20 cellular contexts compared by ENCODE assay signal in the genomic region with DNA sequence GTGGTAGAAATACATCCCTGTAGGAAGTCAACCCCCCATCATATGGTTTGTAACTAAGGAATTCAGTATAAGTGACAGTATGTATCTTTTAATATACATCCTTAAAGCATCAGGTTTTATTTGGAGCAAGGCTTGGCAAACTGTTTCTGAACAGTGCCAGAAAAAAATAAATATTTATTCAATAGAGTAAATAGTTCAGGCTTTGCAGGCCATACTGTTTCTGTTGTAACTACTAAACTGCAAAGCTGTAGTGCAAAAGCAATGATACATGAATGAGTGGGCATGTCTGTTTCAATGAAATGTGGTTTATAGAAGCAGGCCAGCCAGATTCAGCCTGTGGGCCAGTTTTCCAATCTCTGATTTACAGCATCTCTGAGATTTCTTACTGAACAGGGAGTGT. TPM values are rescaled to one million over a fixed set of nuclear protein-coding genes. Genes with fewer than 3 reads are reported as not detected.
DNase-seq lines count a peak whose midpoint lies in the region; ATAC-seq and TF ChIP-seq lines count a peak whose summit lies in the region.
"Had no signal": no experiment of that assay in that cellular context is flagged by ENCODE, and none has a peak within 500 bp of the region (broad histone marks: within the 10 kb centered on the region; RNA-seq: fewer than 3 reads in every experiment).

No MANE protein-coding gene starts in this region.

- H3K9me3 ChIP-seq in right lobe of liver (no peaks in the 10 kb centered on the region), trophoblast cell (ENCODE audit: insufficient read depth, low read depth, low read length) (no peaks in the 10 kb centered on the region)
- H3K9me3 ChIP-seq: A549, Caco-2 had no signal

- no peak overlapping the region for H2BK12ac ChIP-seq in trophoblast cell (ENCODE audit: low read length)

- H4K91ac ChIP-seq in trophoblast cell (ENCODE audit: low read depth, low read length): no peak overlapping the region

- no peak overlapping the region for H3K14ac ChIP-seq in trophoblast cell (ENCODE audit: low read length)

- no peak overlapping the region for H3K4me2 ChIP-seq in trophoblast cell (ENCODE audit: low read length)
- H3K4me2 ChIP-seq: A549 had no signal

- no peak overlapping the region for H2BK120ac ChIP-seq in trophoblast cell (ENCODE audit: insufficient read depth, low read length, poor library complexity)

- no peak overlapping the region for H3K23ac ChIP-seq in trophoblast cell (ENCODE audit: low read length)

- TF ChIP-seq CTCF in VCaP (conservative IDR thresholded peaks at IDR 0.05) (no peak), right lobe of liver (IDR thresholded peaks at IDR 0.05) (no peak)

- H3K4ac ChIP-seq in trophoblast cell (ENCODE audit: low read depth, low read length): no peak overlapping the region

- no peak overlapping the region for H2AFZ ChIP-seq in trophoblast cell (ENCODE audit: insufficient read depth, low read length, poor library complexity)

- peak; percentile 17 for DNase-seq in DMS53 treated with DMSO at 0.1 percent for 48 hours (lab: John Stamatoyannopoulos, UW; ENCODE audit: unreplicated experiment)
- no peak for DNase-seq in right lobe of liver
- no peak for DNase-seq in dermis blood vessel endothelial cell
- no peak for DNase-seq in trophoblast cell
- no peak for DNase-seq in NCI-H2107 treated with DMSO at 0.1 percent for 48 hours (lab: John Stamatoyannopoulos, UW; ENCODE audit: unreplicated experiment)
- DNase-seq: AML-193; Caco-2; CD4-positive, alpha-beta T cell; DMS79 treated with DMSO at 0.1 percent for 48 hours; GF-D8; GOT3; H7; HFFc6; IMR-90 had no signal

- H4K8ac ChIP-seq in trophoblast cell (ENCODE audit: low read depth, low read length): no peak overlapping the region

- no peaks in the 10 kb centered on the region for H3K79me1 ChIP-seq in trophoblast cell (ENCODE audit: low read length)

- H2BK5ac ChIP-seq in trophoblast cell (ENCODE audit: low read depth, low read length, poor library complexity): no peak overlapping the region

- H2AK5ac ChIP-seq in trophoblast cell (ENCODE audit: low read length): no peak overlapping the region

- H3K27ac ChIP-seq in VCaP (peak overlapping the region; percentile 55), right lobe of liver (no peak overlapping the region), trophoblast cell (ENCODE audit: low read depth, low read length) (no peak overlapping the region)
- H3K27ac ChIP-seq: A549, C4-2B, HL-60 had no signal

- H3K27me3 ChIP-seq in right lobe of liver (no peaks in the 10 kb centered on the region), trophoblast cell (ENCODE audit: insufficient read depth, low read length) (no peaks in the 10 kb centered on the region)

- no peak for TF ChIP-seq POLR2A in right lobe of liver (IDR thresholded peaks at IDR 0.05)

- no peak overlapping the region for H4K12ac ChIP-seq in trophoblast cell (ENCODE audit: low read depth, low read length)

- H3K18ac ChIP-seq in trophoblast cell (ENCODE audit: low read length): no peak overlapping the region

- intact Hi-C loops in right lobe of liver (cut with DNase I): no loop called here

- H3K4me3 ChIP-seq in right lobe of liver (no peak overlapping the region), trophoblast cell (ENCODE audit: low read depth, low read length) (no peak overlapping the region)
- H3K4me3 ChIP-seq: A549 had no signal

- no peak overlapping the region for H3K9ac ChIP-seq in trophoblast cell (ENCODE audit: low read length)

- H3K79me2 ChIP-seq in trophoblast cell (ENCODE audit: control insufficient read depth, insufficient read depth, low read length, poor library complexity): no peaks in the 10 kb centered on the region

- H3K4me1 ChIP-seq in right lobe of liver (peaks cover 0 to 6% (median 0%) of the 10 kb centered on the region in 4 donors), trophoblast cell (ENCODE audit: control insufficient read depth in 1 of 2, insufficient read depth in 2 of 2, low read length in 2 of 2) (no peaks in the 10 kb centered on the region)
- H3K4me1 ChIP-seq: A549, Caco-2 had no signal

- peak; percentile 38 to 48 (median 46) for ATAC-seq in right lobe of liver
- ATAC-seq: A549, HCT116 had no signal

- no peaks in the 10 kb centered on the region for H3K36me3 ChIP-seq in right lobe of liver
- H3K36me3 ChIP-seq in trophoblast cell (ENCODE audit: control insufficient read depth in 1 of 2, insufficient read depth in 2 of 2, low read length in 2 of 2): no peaks in the 10 kb centered on the region

RNA-seq across cellular contexts. Expression of gene MEI4, which starts 1.0 kb away (rescaled TPM):
- 1 to 10 TPM in 1 of 6 experiments, under 1 TPM in 5; 0.12 to 1.1 (median 0.22) TPM for total RNA-seq in right lobe of liver
- under 0.01 TPM in 1 of 2 replicates, not detected in the other for total RNA-seq in dermis blood vessel endothelial cell
- polyA plus RNA-seq in trophoblast cell (2013): 0.03 TPM in 1 of 2 replicates, not detected in the other
- total RNA-seq: Caco-2; CD4-positive, alpha-beta T cell; HFFc6; IMR-90 had no signal
- polyA plus RNA-seq: A549, BJ, IMR-90 had no signal
